ENCODE assay signal across 10 cellular contexts in the genomic region with DNA sequence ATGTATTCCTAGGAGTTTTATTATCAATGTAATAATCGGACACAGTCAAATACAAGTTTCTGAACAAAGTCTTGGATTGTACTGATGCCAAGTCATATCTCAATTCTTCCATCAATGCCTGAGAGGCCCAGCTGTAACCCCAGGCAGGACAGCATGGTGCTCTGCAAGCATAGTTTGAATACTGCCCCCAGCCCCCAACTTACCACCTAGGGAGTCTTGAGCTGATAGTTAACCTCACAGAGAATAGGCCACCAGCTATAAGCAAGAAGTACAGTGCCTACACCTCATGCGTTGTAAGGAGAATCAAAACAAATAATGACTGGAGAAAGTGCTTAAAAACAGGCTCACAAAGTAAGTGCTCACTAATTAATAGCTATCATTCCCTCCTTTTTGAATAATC. TPM values are rescaled to one million over a fixed set of nuclear protein-coding genes. Genes with fewer than 3 reads are reported as not detected.
DNase-seq lines count a peak whose midpoint lies in the region; ATAC-seq and TF ChIP-seq lines count a peak whose summit lies in the region.
"Had no signal": no experiment of that assay in that cellular context is flagged by ENCODE, and none has a peak within 500 bp of the region (broad histone marks: within the 10 kb centered on the region; RNA-seq: fewer than 3 reads in every experiment).

No MANE protein-coding gene starts in this region.

- H2BK12ac ChIP-seq in trophoblast cell (ENCODE audit: low read length), result no peak overlapping the region

- H3K4me1 Mint-ChIP-seq in effector memory CD8-positive, alpha-beta T cell (ENCODE audit: low read depth in 2 of 2), result peaks cover 31 to 62% of the 10 kb centered on the region in 2 donors

- H3K23ac ChIP-seq in trophoblast cell (ENCODE audit: low read length), result no peak overlapping the region

- peaks cover 33% of the 10 kb centered on the region for H3K36me3 Mint-ChIP-seq in effector memory CD8-positive, alpha-beta T cell (ENCODE audit: insufficient read depth)

- H4K20me1 ChIP-seq in GM23248 (ENCODE audit: insufficient read depth) (0 out of 2 replicates have a peak, but pooled peaks cover 4% of the 10 kb centered on the region), OCI-LY1 (ENCODE audit: insufficient read depth, low read length) (no peaks in the 10 kb centered on the region)

- no peak overlapping the region for H2BK5ac ChIP-seq in trophoblast cell (ENCODE audit: low read depth, low read length, poor library complexity)

- H3K79me2 ChIP-seq in GM23248 (ENCODE audit: insufficient read depth), result peaks cover 82% of the 10 kb centered on the region
- peaks cover 52% of the 10 kb centered on the region for H3K79me2 ChIP-seq in OCI-LY1 (ENCODE audit: insufficient read depth, low read length)
- H3K79me2 ChIP-seq in trophoblast cell (ENCODE audit: control insufficient read depth, insufficient read depth, low read length, poor library complexity), result peaks cover 14% of the 10 kb centered on the region

- H3K4me1 ChIP-seq in GM23248 (ENCODE audit: insufficient read depth) (peaks cover 17% of the 10 kb centered on the region), OCI-LY1 (ENCODE audit: insufficient read depth, low read length, severe bottlenecking) (peaks cover 34% of the 10 kb centered on the region), trophoblast cell (ENCODE audit: control insufficient read depth in 1 of 2, insufficient read depth in 2 of 2, low read length in 2 of 2) (peaks cover 0 to 4% of the 10 kb centered on the region in 2 experiments)

- H3K4me3 ChIP-seq in GM23248, result peak overlapping the region; percentile 97
- H3K4me3 ChIP-seq in OCI-LY1 (ENCODE audit: low read depth, low read length, poor library complexity, severe bottlenecking), result peak overlapping the region; percentile 96
- H3K4me3 ChIP-seq in trophoblast cell (ENCODE audit: low read depth, low read length), result no peak overlapping the region

- H3K27ac ChIP-seq in GM23248 (no peak overlapping the region), OCI-LY1 (ENCODE audit: low read depth, low read length, poor library complexity, severe bottlenecking) (peak overlapping the region; percentile 68), trophoblast cell (ENCODE audit: low read depth, low read length) (no peak overlapping the region)

- peak overlapping the region; percentile 88 for H3K9ac ChIP-seq in GM23248
- H3K9ac ChIP-seq in OCI-LY1 (ENCODE audit: low read length), result peak overlapping the region; percentile 79
- no peak overlapping the region for H3K9ac ChIP-seq in trophoblast cell (ENCODE audit: low read length)

- ATAC-seq in effector memory CD8-positive, alpha-beta T cell (replicated peaks), result no peak
- ATAC-seq in GM18498 (IDR thresholded peaks at IDR 0.05; ENCODE audit: unreplicated experiment), result no peak
- no peak for ATAC-seq in GM21825 (IDR thresholded peaks at IDR 0.05; ENCODE audit: unreplicated experiment)
- no peak for ATAC-seq in GM21515 (IDR thresholded peaks at IDR 0.05; ENCODE audit: unreplicated experiment)

- no peak overlapping the region for H3K18ac ChIP-seq in trophoblast cell (ENCODE audit: low read length)

- no peak for TF ChIP-seq CTCF in OCI-LY1 (IDR thresholded peaks at IDR 0.05; ENCODE audit: low read length)

- in situ Hi-C loops in GM23248 (cut with MboI), result loop anchor here (25.0 kb wide), 1 partner anchor 577 kb away; the partner anchor contains the start of gene LHFPL6

- H3K9me2 ChIP-seq in GM23248 (ENCODE audit: insufficient read depth) (no peaks in the 10 kb centered on the region), OCI-LY1 (ENCODE audit: low read depth, low read length) (no peaks in the 10 kb centered on the region)

- H2AK5ac ChIP-seq in trophoblast cell (ENCODE audit: low read length), result no peak overlapping the region

- H3K27ac Mint-ChIP-seq in effector memory CD8-positive, alpha-beta T cell, result peak overlapping the region; percentile 30 to 87

- no peak overlapping the region for H4K12ac ChIP-seq in trophoblast cell (ENCODE audit: low read depth, low read length)

- peaks cover 10% of the 10 kb centered on the region for H3K79me1 ChIP-seq in trophoblast cell (ENCODE audit: low read length)

- H3K14ac ChIP-seq in trophoblast cell (ENCODE audit: low read length), result no peak overlapping the region

- whole genome bisulfite sequencing in GM23248 (ENCODE audit: low coverage in 1 of 2, low lambda C conversion rate in 2 of 2, missing lambda C conversion rate in 2 of 2), 2 experiments, result 65 to 77% methylated on average over 2 of the region's 2 CpGs
- no CpG with 5 or more reads among the region's 2 CpGs for WGBS in trophoblast cell (ENCODE audit: extremely low coverage, insufficient coverage, insufficient read length)

- H3K27me3 ChIP-seq in GM23248 (replicated peaks; ENCODE audit: insufficient read depth) (no peaks in the 10 kb centered on the region), OCI-LY1 (ENCODE audit: insufficient read depth, low read length) (no peaks in the 10 kb centered on the region), trophoblast cell (ENCODE audit: insufficient read depth, low read length) (no peaks in the 10 kb centered on the region)

- H3K9me3 ChIP-seq in GM23248 (ENCODE audit: low read depth) (no peaks in the 10 kb centered on the region), OCI-LY1 (ENCODE audit: low read length) (no peaks in the 10 kb centered on the region), trophoblast cell (ENCODE audit: insufficient read depth, low read depth, low read length) (no peaks in the 10 kb centered on the region)

- H4K8ac ChIP-seq in trophoblast cell (ENCODE audit: low read depth, low read length), result no peak overlapping the region

- peak overlapping the region; percentile 61 for H3K4ac ChIP-seq in trophoblast cell (ENCODE audit: low read depth, low read length)

- DNase-seq in GM23248, result no peak
- DNase-seq in effector memory CD8-positive, alpha-beta T cell, result no peak
- DNase-seq in trophoblast cell, result no peak
- no peak for DNase-seq in NCI-H510A (lab: John Stamatoyannopoulos, UW)
- DNase-seq: NCI-H2171 had no signal

- H3K9me3 Mint-ChIP-seq in effector memory CD8-positive, alpha-beta T cell, result no peaks in the 10 kb centered on the region

- no peak overlapping the region for H4K91ac ChIP-seq in trophoblast cell (ENCODE audit: low read depth, low read length)

- H3K4me3 Mint-ChIP-seq in effector memory CD8-positive, alpha-beta T cell, result peak overlapping the region; percentile 99

- H3K4me2 ChIP-seq in GM23248 (ENCODE audit: unreplicated experiment) (peak overlapping the region; percentile 98), OCI-LY1 (ENCODE audit: low read length) (peak overlapping the region; percentile 99), trophoblast cell (ENCODE audit: low read length) (peak overlapping the region; percentile 32)

- H2AFZ ChIP-seq in GM23248 (peak overlapping the region; percentile 99; the same call in 1 of the 2 replicates), OCI-LY1 (ENCODE audit: low read length) (no peak overlapping the region), trophoblast cell (ENCODE audit: insufficient read depth, low read length, poor library complexity) (no peak overlapping the region)

- H3F3A ChIP-seq in GM23248 (ENCODE audit: insufficient read depth) (no peaks in the 10 kb centered on the region), OCI-LY1 (ENCODE audit: insufficient read depth, low read length) (no peaks in the 10 kb centered on the region)

- no peaks in the 10 kb centered on the region for H3K27me3 Mint-ChIP-seq in effector memory CD8-positive, alpha-beta T cell

- H3K36me3 ChIP-seq in GM23248 (ENCODE audit: low read depth), result no peaks in the 10 kb centered on the region
- H3K36me3 ChIP-seq in OCI-LY1 (ENCODE audit: insufficient read depth, low read length), result peaks cover 9% of the 10 kb centered on the region; the same call in 1 of the 2 replicates
- H3K36me3 ChIP-seq in trophoblast cell (ENCODE audit: control insufficient read depth in 1 of 2, insufficient read depth in 2 of 2, low read length in 2 of 2), result peaks cover 0 to 3% of the 10 kb centered on the region in 2 experiments

- H2BK120ac ChIP-seq in trophoblast cell (ENCODE audit: insufficient read depth, low read length, poor library complexity), result no peak overlapping the region

RNA-seq across cellular contexts. Expression of gene PROSER1, which starts 2.7 kb away (rescaled TPM):
- total RNA-seq in GM23248 (2014; rRNA removed; shearing (Covaris generic)), result 6.7 and 19.3 TPM in 2 replicates
- 7.6 and 8.3 TPM in 2 replicates for polyA plus RNA-seq in GM23248 (2016; fragmentation: Nextera tagmentation; extraction: Ambion mirVana)
- polyA plus RNA-seq in trophoblast cell (2013), result 96.3 and 106 TPM in 2 replicates

RNA-seq across cellular contexts. Expression of gene NHLRC3, which starts 3.1 kb away (rescaled TPM):
- total RNA-seq in GM23248 (2014; rRNA removed; shearing (Covaris generic)), result 7.6 and 12.9 TPM in 2 replicates
- 6.6 and 7.8 TPM in 2 replicates for polyA plus RNA-seq in GM23248 (2016; fragmentation: Nextera tagmentation; extraction: Ambion mirVana)
- polyA plus RNA-seq in trophoblast cell (2013), result 8.6 and 10.2 TPM in 2 replicates

RNA-seq across cellular contexts. Expression of gene STOML3, which starts 44.6 kb away (rescaled TPM):
- not detected in 2 replicates for total RNA-seq in GM23248 (2014; rRNA removed; shearing (Covaris generic))
- not detected in 2 replicates for polyA plus RNA-seq in GM23248 (2016; fragmentation: Nextera tagmentation; extraction: Ambion mirVana)
- polyA plus RNA-seq in trophoblast cell (2013), result 0.18 TPM in 2 replicates
- total RNA-seq: myocyte had no signal

Comparison
In these comparisons a context has a peak if more than half of its experiments do, and no peak if none do; other contexts are left out.
1. H3K4me2 ChIP-seq: peak in every context shown above with its lines; median percentile 99 in OCI-LY1; 98 in GM23248; 32 in trophoblast cell.